Comparison of ENCODE assay signal across 9 cellular contexts in the genomic region with DNA sequence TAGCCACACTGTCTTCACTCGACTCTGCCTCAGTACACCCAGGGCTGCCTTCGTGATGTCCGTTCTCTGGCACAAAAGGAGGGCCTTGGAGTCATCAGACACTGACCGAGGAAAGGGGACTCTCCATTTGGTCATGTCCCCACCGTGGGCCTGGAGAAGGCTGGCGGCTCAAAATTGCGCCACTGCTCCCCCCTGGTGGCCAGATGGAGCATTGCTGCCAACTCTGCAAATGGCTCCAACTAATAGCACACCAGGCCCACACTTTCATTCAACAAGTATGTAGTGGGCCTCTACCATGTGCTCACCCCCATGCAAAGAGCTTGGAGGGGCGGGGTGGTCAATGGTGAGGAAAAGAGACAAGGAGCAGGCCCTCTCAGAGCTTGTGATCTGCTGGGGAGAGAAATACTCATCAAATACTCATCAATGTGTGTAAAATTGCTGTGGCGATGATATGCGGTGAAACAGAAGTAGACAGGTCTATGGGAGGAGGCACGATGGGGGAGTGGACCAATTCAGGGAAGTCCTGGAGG. TPM values are rescaled to one million over a fixed set of nuclear protein-coding genes. Genes with fewer than 3 reads are reported as not detected.
DNase-seq lines count a peak whose midpoint lies in the region; ATAC-seq and TF ChIP-seq lines count a peak whose summit lies in the region.
"Had no signal": no experiment of that assay in that cellular context is flagged by ENCODE, and none has a peak within 500 bp of the region (broad histone marks: within the 10 kb centered on the region; RNA-seq: fewer than 3 reads in every experiment).

No MANE protein-coding gene starts in this region.

- H4K20me1 ChIP-seq in osteoblast (ENCODE audit: insufficient read depth, low read length), result peaks cover 4% of the 10 kb centered on the region

- ATAC-seq in activated T-helper 17 cell treated with anti-CD3 and anti-CD28 coated beads, Interleukin-2, amount 50 U/mL, for 72 hours (replicated peaks), result peak; percentile 66
- ATAC-seq in HG03342 (IDR thresholded peaks at IDR 0.05; ENCODE audit: unreplicated experiment), result no peak

- CTCF ChIA-PET in CD8-positive, alpha-beta memory T cell (lab: Charles Lee), result interaction anchor here (0.6 to 11.3 kb wide), 11 partner anchors 9 to 208 kb away, joined by 3 to 90 read pairs (median 4); a partner anchor contains a TSS
- CTCF ChIA-PET in HEK293 (lab: Yijun Ruan, JAX), result interaction anchor here (0.5 to 14.4 kb wide), 40 partner anchors 8 to 542 kb away, joined by 3 to 338 read pairs (median 4); a partner anchor contains a TSS

- no peak overlapping the region for H3K4me2 ChIP-seq in osteoblast (ENCODE audit: insufficient read depth, low read length)

- no peak overlapping the region for H3K4me3 Mint-ChIP-seq in CD8-positive, alpha-beta memory T cell
- no peak overlapping the region for H3K4me3 Mint-ChIP-seq in activated T-helper 17 cell treated with anti-CD3 and anti-CD28 coated beads, Interleukin-2, amount 50 U/mL, for 72 hours
- H3K4me3 Mint-ChIP-seq: activated naive CD8-positive, alpha-beta T cell had no signal

- DNase-seq in CD8-positive, alpha-beta memory T cell, result peak; percentile 50 to 75 (median 63)
- DNase-seq in SHP77 (lab: John Stamatoyannopoulos, UW) (peak; percentile 41 to 69), foreskin fibroblast (peak; percentile 56 to 85), osteoblast (ENCODE audit: insufficient read length, low spot score, missing footprints) (peak; percentile 95), tibial artery (peak; percentile 62 to 87)

- H3K9me3 Mint-ChIP-seq in CD8-positive, alpha-beta memory T cell, result no peaks in the 10 kb centered on the region
- H3K9me3 Mint-ChIP-seq in activated T-helper 17 cell treated with anti-CD3 and anti-CD28 coated beads, Interleukin-2, amount 50 U/mL, for 72 hours, result no peaks in the 10 kb centered on the region

- H2AFZ ChIP-seq in osteoblast (ENCODE audit: low read length), result no peak overlapping the region

- H3K4me1 Mint-ChIP-seq in CD8-positive, alpha-beta memory T cell, result peaks cover 10 to 22% (median 12%) of the 10 kb centered on the region in 3 donors
- H3K4me1 Mint-ChIP-seq in activated T-helper 17 cell treated with anti-CD3 and anti-CD28 coated beads, Interleukin-2, amount 50 U/mL, for 72 hours, result peaks cover 5% of the 10 kb centered on the region

- peaks cover 10 to 14% of the 10 kb centered on the region in 2 donors for H3K27me3 Mint-ChIP-seq in CD8-positive, alpha-beta memory T cell
- peaks cover 3% of the 10 kb centered on the region for H3K27me3 Mint-ChIP-seq in activated T-helper 17 cell treated with anti-CD3 and anti-CD28 coated beads, Interleukin-2, amount 50 U/mL, for 72 hours
- H3K27me3 Mint-ChIP-seq: activated naive CD8-positive, alpha-beta T cell had no signal

- peaks cover 17% of the 10 kb centered on the region for H3K4me1 ChIP-seq in CD8-positive, alpha-beta memory T cell (ENCODE audit: insufficient read depth, low read length)
- H3K4me1 ChIP-seq in HEK293 (ENCODE audit: control insufficient read depth, insufficient read depth, low read length) (0 out of 2 replicates have a peak, but pooled peaks cover 2% of the 10 kb centered on the region), osteoblast (ENCODE audit: insufficient read depth, low read length) (no peaks in the 10 kb centered on the region), tibial artery (peaks cover 0 to 26% (median 22%) of the 10 kb centered on the region in 4 donors)

- no peaks in the 10 kb centered on the region for H3K9me3 ChIP-seq in CD8-positive, alpha-beta memory T cell (ENCODE audit: low read length)
- H3K9me3 ChIP-seq in HEK293 (ENCODE audit: control insufficient read depth, insufficient read depth, low read depth, low read length) (no peaks in the 10 kb centered on the region), osteoblast (ENCODE audit: low read depth, low read length) (no peaks in the 10 kb centered on the region), tibial artery (no peaks in the 10 kb centered on the region)

- H3K27ac ChIP-seq in CD8-positive, alpha-beta memory T cell (ENCODE audit: low read depth, low read length), result no peak overlapping the region
- no peak overlapping the region for H3K27ac ChIP-seq in HEK293 (ENCODE audit: extremely low read depth, low read depth, low read length)
- H3K27ac ChIP-seq in osteoblast (ENCODE audit: low read depth, low read length), result no peak overlapping the region
- no peak overlapping the region for H3K27ac ChIP-seq in tibial artery

- intact Hi-C loops in tibial artery (cut with DNase I; ENCODE audit: low total_unique reads), result loop anchor here (2.0 to 5.0 kb wide), 2 partner anchors 73 to 120 kb away; no protein-coding TSS in a partner anchor

- peaks cover 0 to 4% (median 3%) of the 10 kb centered on the region in 3 donors for H3K36me3 Mint-ChIP-seq in CD8-positive, alpha-beta memory T cell
- H3K36me3 Mint-ChIP-seq in activated T-helper 17 cell treated with anti-CD3 and anti-CD28 coated beads, Interleukin-2, amount 50 U/mL, for 72 hours (ENCODE audit: low read depth), result peaks cover 21% of the 10 kb centered on the region

- no peaks in the 10 kb centered on the region for H3K79me2 ChIP-seq in osteoblast (ENCODE audit: insufficient read depth, low read length)

- POLR2A ChIA-PET in CD8-positive, alpha-beta memory T cell (lab: Charles Lee), result no interaction called here
- POLR2A ChIA-PET in HEK293 (lab: Yijun Ruan, JAX), result interaction anchor here (0.5 to 5.0 kb wide), 5 partner anchors 8 to 124 kb away, joined by 3 to 40 read pairs (median 3); a partner anchor contains a TSS

- H3K27me3 ChIP-seq in CD8-positive, alpha-beta memory T cell (ENCODE audit: insufficient read depth, low read length, poor library complexity, severe bottlenecking), result peaks cover 14% of the 10 kb centered on the region
- H3K27me3 ChIP-seq in osteoblast (ENCODE audit: insufficient read depth, low read length), result peaks cover 24% of the 10 kb centered on the region
- peaks cover 3 to 46% of the 10 kb centered on the region in 2 donors for H3K27me3 ChIP-seq in tibial artery

- H3K27ac Mint-ChIP-seq in CD8-positive, alpha-beta memory T cell, result peak overlapping the region in 3 of 8 donors; percentile 42 to 67 (median 44)
- no peak overlapping the region for H3K27ac Mint-ChIP-seq in activated T-helper 17 cell treated with anti-CD3 and anti-CD28 coated beads, Interleukin-2, amount 50 U/mL, for 72 hours
- H3K27ac Mint-ChIP-seq: activated naive CD8-positive, alpha-beta T cell had no signal

- no peak overlapping the region for H3K4me3 ChIP-seq in CD8-positive, alpha-beta memory T cell (ENCODE audit: low read length)
- no peak overlapping the region for H3K4me3 ChIP-seq in HEK293 (ENCODE audit: low read depth, low read length)
- no peak overlapping the region for H3K4me3 ChIP-seq in foreskin fibroblast (ENCODE audit: low read depth in 1 of 2, low read length in 2 of 2)
- no peak overlapping the region for H3K4me3 ChIP-seq in osteoblast (ENCODE audit: insufficient read depth, low read length)
- no peak overlapping the region for H3K4me3 ChIP-seq in tibial artery

- H3K36me3 ChIP-seq in CD8-positive, alpha-beta memory T cell (ENCODE audit: insufficient read depth, low read length), result no peaks in the 10 kb centered on the region
- H3K36me3 ChIP-seq in HEK293 (ENCODE audit: control insufficient read depth in 2 of 2, insufficient read depth in 1 of 2, low read length in 2 of 2) (peaks cover 0 to 69% of the 10 kb centered on the region in 2 experiments; a peak in 1 of 3 replicates), osteoblast (ENCODE audit: insufficient read depth, low read length) (no peaks in the 10 kb centered on the region), tibial artery (no peaks in the 10 kb centered on the region)

- peak; percentile 85 for TF ChIP-seq CTCF in HEK293 (tag by site-specific recombination; IDR thresholded peaks at IDR 0.05)
- peak; percentile 97 for TF ChIP-seq CTCF in foreskin fibroblast (IDR thresholded peaks at IDR 0.05; ENCODE audit: low read depth, low read length)
- peak; percentile 93 for TF ChIP-seq CTCF in osteoblast (IDR thresholded peaks at IDR 0.05; ENCODE audit: extremely low read depth, low read depth, low read length)
- peak; percentile 89 to 95 for TF ChIP-seq CTCF in tibial artery (IDR thresholded peaks at IDR 0.05)

TF ChIP-seq in HEK293, 187 proteins besides CTCF, POLR2A, EP300 and RAD21 (continues in another document):
- no peak for TF ChIP-seq GFI1B (tag by site-specific recombination; IDR thresholded peaks at IDR 0.05)
- TF ChIP-seq ZNF544 (tag by site-specific recombination; IDR thresholded peaks at IDR 0.05), result no peak
- TF ChIP-seq ZNF660 (tag by site-specific recombination; IDR thresholded peaks at IDR 0.05), result no peak
- TF ChIP-seq, protein P1, sequence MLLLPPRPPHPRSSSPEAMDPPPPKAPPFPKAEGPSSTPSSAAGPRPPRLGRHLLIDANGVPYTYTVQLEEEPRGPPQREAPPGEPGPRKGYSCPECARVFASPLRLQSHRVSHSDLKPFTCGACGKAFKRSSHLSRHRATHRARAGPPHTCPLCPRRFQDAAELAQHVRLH (tag by site-specific recombination; IDR thresholded peaks at IDR 0.05), result no peak

RNA-seq across cellular contexts. Expression of a gene that starts 5.2 kb away (rescaled TPM):
- not detected for total RNA-seq in CD8-positive, alpha-beta memory T cell
- not detected for polyA plus RNA-seq in CD8-positive, alpha-beta memory T cell
- 1 to 10 TPM in 1 of 2 donors, under 1 TPM in 1; 0.65 to 1.2 TPM for total RNA-seq in activated T-helper 17 cell treated with anti-CD3 and anti-CD28 coated beads, Interleukin-2, amount 50 U/mL, for 72 hours
- 0.29 and 0.72 TPM in 2 replicates for total RNA-seq in osteoblast

RNA-seq across cellular contexts. Expression of a gene that starts 7.9 kb away (rescaled TPM):
- 10 to 100 TPM; 32.9 to 33.3 TPM for total RNA-seq in CD8-positive, alpha-beta memory T cell
- 6.4 TPM for polyA plus RNA-seq in CD8-positive, alpha-beta memory T cell
- total RNA-seq in activated T-helper 17 cell treated with anti-CD3 and anti-CD28 coated beads, Interleukin-2, amount 50 U/mL, for 72 hours, result 10 to 100 TPM; 56.7 to 58.4 TPM
- total RNA-seq in osteoblast, result 23.5 and 25.9 TPM in 2 replicates

RNA-seq across cellular contexts. Expression of a gene that starts 28.5 kb away (rescaled TPM):
- not detected for total RNA-seq in CD8-positive, alpha-beta memory T cell
- polyA plus RNA-seq in CD8-positive, alpha-beta memory T cell, result not detected
- not detected for total RNA-seq in activated T-helper 17 cell treated with anti-CD3 and anti-CD28 coated beads, Interleukin-2, amount 50 U/mL, for 72 hours
- not detected in 2 replicates for total RNA-seq in osteoblast

RNA-seq across cellular contexts. Expression of a gene that starts 58.1 kb away (rescaled TPM):
- total RNA-seq in CD8-positive, alpha-beta memory T cell, result not detected
- polyA plus RNA-seq in CD8-positive, alpha-beta memory T cell, result not detected
- not detected for total RNA-seq in activated T-helper 17 cell treated with anti-CD3 and anti-CD28 coated beads, Interleukin-2, amount 50 U/mL, for 72 hours
- not detected in 2 replicates for total RNA-seq in osteoblast

RNA-seq across cellular contexts. Expression of a gene that starts 59.1 kb away (rescaled TPM):
- not detected for total RNA-seq in CD8-positive, alpha-beta memory T cell
- polyA plus RNA-seq in CD8-positive, alpha-beta memory T cell, result not detected
- total RNA-seq in activated T-helper 17 cell treated with anti-CD3 and anti-CD28 coated beads, Interleukin-2, amount 50 U/mL, for 72 hours, result not detected
- total RNA-seq in osteoblast, result not detected in 2 replicates
